8 cellular contexts compared by ENCODE assay signal in genomic region chr16:8867483-8868271, GRCh38. TPM values are rescaled to one million over a fixed set of nuclear protein-coding genes. Genes with fewer than 3 reads are reported as not detected.
DNase-seq lines count a peak whose midpoint lies in the region; ATAC-seq and TF ChIP-seq lines count a peak whose summit lies in the region.

No MANE protein-coding gene starts in this region.

- H3K4me2 ChIP-seq in parathyroid adenoma (ENCODE audit: low read length), result peak overlapping the region; percentile 88

- no peaks in the 10 kb centered on the region for H3K9me3 ChIP-seq in CD8-positive, alpha-beta T cell (ENCODE audit: low read length)
- H3K9me3 ChIP-seq in HUES64 (ENCODE audit: insufficient read depth, low read depth, low read length), result no peaks in the 10 kb centered on the region
- no peaks in the 10 kb centered on the region for H3K9me3 ChIP-seq in parathyroid adenoma (ENCODE audit: control insufficient read depth, low read length)

- under 1% methylated on average over 26 of the region's 26 CpGs for WGBS in HUES64

- H2AFZ ChIP-seq in parathyroid adenoma, result peak overlapping the region; percentile 87

- peaks cover 53% of the 10 kb centered on the region for H3K4me1 ChIP-seq in CD8-positive, alpha-beta T cell (ENCODE audit: insufficient read depth, low read length)
- H3K4me1 ChIP-seq in HUES64 (ENCODE audit: insufficient read depth, low read length) (peaks cover 36% of the 10 kb centered on the region), parathyroid adenoma (peaks cover 7% of the 10 kb centered on the region)

- H3K36me3 Mint-ChIP-seq in CD8-positive, alpha-beta T cell, result peaks cover 9% of the 10 kb centered on the region

- H3K27me3 ChIP-seq in CD8-positive, alpha-beta T cell (ENCODE audit: insufficient read depth, low read length), result no peaks in the 10 kb centered on the region
- H3K27me3 ChIP-seq in HUES64 (ENCODE audit: insufficient read depth, low read length), result no peaks in the 10 kb centered on the region
- no peaks in the 10 kb centered on the region for H3K27me3 ChIP-seq in parathyroid adenoma (ENCODE audit: control insufficient read depth, insufficient read depth, low read length)

- no peak for TF ChIP-seq CTCF in CD8-positive, alpha-beta T cell (IDR thresholded peaks at IDR 0.05)
- TF ChIP-seq CTCF in parathyroid adenoma (IDR thresholded peaks at IDR 0.05), result no peak

- peak overlapping the region; percentile 41 for H3K27ac ChIP-seq in CD8-positive, alpha-beta T cell (ENCODE audit: low read depth, low read length)
- H3K27ac ChIP-seq in HUES64 (ENCODE audit: low read depth, low read length), result peak overlapping the region; percentile 93
- H3K27ac ChIP-seq in parathyroid adenoma, result peak overlapping the region; percentile 7

- H3K4me3 Mint-ChIP-seq in CD8-positive, alpha-beta T cell, result peak overlapping the region; percentile 97

- peak overlapping the region; percentile 93 for H3K27ac Mint-ChIP-seq in CD8-positive, alpha-beta T cell

- peak in 4 of 7 experiments; percentile 32 to 57 (median 36) for DNase-seq in CD8-positive, alpha-beta T cell
- DNase-seq in activated T-cell treated with anti-CD3 and anti-CD28 coated beads, Interleukin-2, amount 50 U/mL, for 48 hours, result peak; percentile 56 to 57
- DNase-seq in germinal center (ENCODE audit: low spot score) (peak; percentile 48), cerebellum (ENCODE audit: low spot score) (no peak), occipital lobe (lab: John Stamatoyannopoulos, UW) (no peak)

- no peaks in the 10 kb centered on the region for H3K27me3 Mint-ChIP-seq in CD8-positive, alpha-beta T cell (ENCODE audit: low read depth)

- intact Hi-C loops in CD8-positive, alpha-beta T cell (cut with DNase I, micrococcal nuclease), result loop anchor here (1.0 to 5.0 kb wide), 8 partner anchors 71 to 1875 kb away; partner anchors contain the start of genes ABAT (in 2 of the 2), HAPSTR1 (in 1 of the 2), METTL22 (in 1 of the 2) and NUBP1 (in 1 of the 2)

- peak overlapping the region; percentile 68 for H3K4me3 ChIP-seq in CD8-positive, alpha-beta T cell (ENCODE audit: low read depth, low read length)
- H3K4me3 ChIP-seq in HUES64 (ENCODE audit: low read length), result peak overlapping the region; percentile 80
- peak overlapping the region; percentile 79 for H3K4me3 ChIP-seq in parathyroid adenoma (ENCODE audit: low read depth, low read length)

- H3K9me3 Mint-ChIP-seq in CD8-positive, alpha-beta T cell, result no peaks in the 10 kb centered on the region

- H3K4me1 Mint-ChIP-seq in CD8-positive, alpha-beta T cell (ENCODE audit: low read depth), result peaks cover 56% of the 10 kb centered on the region

- POLR2A ChIA-PET in CD8-positive, alpha-beta T cell (lab: Charles Lee), result interaction anchor here (1.5 to 2.4 kb wide), 5 partner anchors 8 to 224 kb away, joined by 4 to 23 read pairs (median 8); partner anchors contain the start of genes HAPSTR1, PMM2 and TMEM186

- H3K9ac ChIP-seq in HUES64 (ENCODE audit: low read depth, low read length), result peak overlapping the region; percentile 92
- H3K9ac ChIP-seq in parathyroid adenoma, result no peak overlapping the region

- no peaks in the 10 kb centered on the region for H3K79me2 ChIP-seq in parathyroid adenoma

- H3K36me3 ChIP-seq in CD8-positive, alpha-beta T cell (ENCODE audit: insufficient read depth, low read length), result no peaks in the 10 kb centered on the region
- H3K36me3 ChIP-seq in HUES64 (ENCODE audit: insufficient read depth, low read length) (peaks cover 12% of the 10 kb centered on the region), parathyroid adenoma (ENCODE audit: control insufficient read depth, insufficient read depth, low read length) (no peaks in the 10 kb centered on the region)

- CTCF ChIA-PET in CD8-positive, alpha-beta T cell (lab: Charles Lee), result interaction anchor here (1.6 to 2.3 kb wide), 3 partner anchors 12 to 51 kb away, joined by 7 to 19 read pairs (median 8); no protein-coding TSS in a partner anchor

- peak; percentile 5 for ATAC-seq in CD8-positive, alpha-beta T cell
- ATAC-seq in GM18520 (IDR thresholded peaks at IDR 0.05; ENCODE audit: unreplicated experiment), result no peak

RNA-seq across cellular contexts. Expression of gene CARHSP1, which starts 1.1 kb away (rescaled TPM):
- 10 to 100 TPM; 28.0 to 33.3 TPM for total RNA-seq in CD8-positive, alpha-beta T cell
- 157 TPM for polyA plus RNA-seq in HUES64 (2013, experiment 1 of 2)
- 179 TPM for polyA plus RNA-seq in HUES64 (2013, experiment 2 of 2)
- total RNA-seq in cerebellum, result 105 TPM
- 189 TPM for total RNA-seq in occipital lobe

RNA-seq across cellular contexts. Expression of gene LITAFD, which starts 14.5 kb away (rescaled TPM):
- total RNA-seq in CD8-positive, alpha-beta T cell, result not detected
- polyA plus RNA-seq in HUES64 (2013, experiment 1 of 2), result not detected
- polyA plus RNA-seq in HUES64 (2013, experiment 2 of 2), result not detected
- total RNA-seq in cerebellum (not detected), occipital lobe (not detected)

Comparison
In these comparisons a context has a peak if more than half of its experiments do, and no peak if none do; other contexts are left out.
1. DNase-seq: peak in CD8-positive, alpha-beta T cell (4 of 7), activated T-cell treated with anti-CD3 and anti-CD28 coated beads, Interleukin-2, amount 50 U/mL, for 48 hours (2 of 2) and germinal center (single experiment); none in cerebellum (single experiment) and occipital lobe (single experiment).
2. H3K27ac ChIP-seq: peak in every context shown above with its lines; median percentile 93 in HUES64; 41 in CD8-positive, alpha-beta T cell; 7 in parathyroid adenoma.
3. Peak in every context shown above with its lines, with median percentiles within 50 percentile points of each other: H3K4me3 ChIP-seq.